In genomic region chr5:65855758-65856157, GRCh38 we compare ENCODE assay signal across 19 cellular contexts.
"Had no signal": no experiment of that assay in that cellular context is flagged by ENCODE, and none has a peak within 500 bp of the region (broad histone marks: within the 10 kb centered on the region; RNA-seq: fewer than 3 reads in every experiment).

No MANE protein-coding gene starts in this region.

- H3K27ac ChIP-seq: neutrophil, right atrium auricular region, tibial nerve had no signal

- H3K4me1 ChIP-seq: right atrium auricular region, tibial nerve had no signal

- H3K4me3 ChIP-seq: mucosa of descending colon, right atrium auricular region, tibial nerve had no signal

- DNase-seq: activated CD4-positive, alpha-beta T cell treated with anti-CD3 and anti-CD28 coated beads, Interleukin-2, amount 50 U/mL, for 4 hours; activated CD4-positive, CD25-positive, alpha-beta regulatory T cell treated with anti-CD3 and anti-CD28 coated beads, Interleukin-2, amount 50 U/mL, for 72 hours; activated CD8-positive, alpha-beta memory T cell treated with anti-CD3 and anti-CD28 coated beads, Interleukin-2, amount 10 ng/mL, durations not matched to agents 7 days and 5 days; activated effector memory CD4-positive, alpha-beta T cell treated with Interleukin-2 at 50 U/mL for 16 hours; activated T-cell treated with anti-CD3 and anti-CD28 coated beads, Interleukin-2, amount 50 U/mL, for 24 hours; amniotic stem cell; cerebellar nuclear complex; endodermal cell; foreskin fibroblast; head of caudate nucleus; left colon; mammary epithelial cell; mucosa of descending colon; naive thymus-derived CD8-positive, alpha-beta T cell; small intestine; stimulated activated CD4-positive, alpha-beta T cell treated with anti-CD3 and anti-CD28 coated beads, Interleukin-1b, Interleukin-23, amount 100 ng/mL, for 48 hours had no signal

- H3K27me3 ChIP-seq: neutrophil, right atrium auricular region, tibial nerve had no signal

- H3K9me3 ChIP-seq: mucosa of descending colon, neutrophil, right atrium auricular region, tibial nerve had no signal

- H3K36me3 ChIP-seq: neutrophil, right atrium auricular region, tibial nerve had no signal
